In genomic region chr9:121784706-121785426, GRCh38 we compare ENCODE assay signal across 12 cellular contexts.
DNase-seq lines count a peak whose midpoint lies in the region; ATAC-seq and TF ChIP-seq lines count a peak whose summit lies in the region.
"Had no signal": no experiment of that assay in that cellular context is flagged by ENCODE, and none has a peak within 500 bp of the region (broad histone marks: within the 10 kb centered on the region; RNA-seq: fewer than 3 reads in every experiment).

No MANE protein-coding gene starts in this region.

- TF ChIP-seq CTCF in AG04450 (IDR thresholded peaks at IDR 0.05; ENCODE audit: low read depth, low read length) (0 out of 2 replicates have a peak, but pooled peaks have one; percentile 15), HEK293 (tag by site-specific recombination; IDR thresholded peaks at IDR 0.05) (no peak), astrocyte of the spinal cord (IDR thresholded peaks at IDR 0.05; ENCODE audit: low read depth, low read length) (peak; percentile 10), thyroid gland (IDR thresholded peaks at IDR 0.05) (no peak)

- H3K27me3 ChIP-seq in AG04450 (ENCODE audit: control insufficient read depth, insufficient read depth, low read length), result no peaks in the 10 kb centered on the region
- no peaks in the 10 kb centered on the region for H3K27me3 ChIP-seq in mesenchymal stem cell (ENCODE audit: control insufficient read depth in 1 of 2, insufficient read depth in 1 of 2, low read length in 2 of 2)
- no peaks in the 10 kb centered on the region for H3K27me3 ChIP-seq in thyroid gland

- H2AK5ac ChIP-seq in mesenchymal stem cell (ENCODE audit: low read length, severe bottlenecking), result no peak overlapping the region

- no peaks in the 10 kb centered on the region; the same call in 1 of the 2 replicates for H3K9me3 ChIP-seq in AG04450 (ENCODE audit: control insufficient read depth, insufficient read depth, low read length)
- no peaks in the 10 kb centered on the region for H3K9me3 ChIP-seq in HEK293 (ENCODE audit: control insufficient read depth, insufficient read depth, low read depth, low read length)
- no peaks in the 10 kb centered on the region for H3K9me3 ChIP-seq in mesenchymal stem cell (ENCODE audit: control insufficient read depth, low read length)
- H3K9me3 ChIP-seq in thyroid gland, result no peaks in the 10 kb centered on the region

- peak overlapping the region; percentile 4 for H2BK15ac ChIP-seq in mesenchymal stem cell (ENCODE audit: low read depth, poor library complexity, severe bottlenecking)

- H3K14ac ChIP-seq in mesenchymal stem cell (ENCODE audit: low read length in 2 of 2), result no peak overlapping the region

- H3K4me1 ChIP-seq in HEK293 (ENCODE audit: control insufficient read depth, insufficient read depth, low read length) (no peaks in the 10 kb centered on the region), mesenchymal stem cell (ENCODE audit: control insufficient read depth, insufficient read depth, low read depth, low read length) (peaks cover 17% of the 10 kb centered on the region), thyroid gland (no peaks in the 10 kb centered on the region)

- no peak overlapping the region for H3K9ac ChIP-seq in mesenchymal stem cell (ENCODE audit: low read length)

- H4K91ac ChIP-seq in mesenchymal stem cell (ENCODE audit: low read length), result no peak overlapping the region

- H2BK12ac ChIP-seq in mesenchymal stem cell (ENCODE audit: low read length in 2 of 2), result no peak overlapping the region

- no peak for TF ChIP-seq POLR2A in thyroid gland (IDR thresholded peaks at IDR 0.05)

- H4K8ac ChIP-seq in mesenchymal stem cell (ENCODE audit: low read length), result no peak overlapping the region

- H3K4me3 ChIP-seq in AG04450 (ENCODE audit: low read depth, low read length), result no peak overlapping the region
- H3K4me3 ChIP-seq in HEK293 (ENCODE audit: low read depth, low read length), result no peak overlapping the region
- H3K4me3 ChIP-seq in astrocyte of the spinal cord (ENCODE audit: low read depth, low read length), result no peak overlapping the region
- no peak overlapping the region for H3K4me3 ChIP-seq in mesenchymal stem cell (ENCODE audit: insufficient read depth in 1 of 2, low read depth in 1 of 2, low read length in 2 of 2)
- H3K4me3 ChIP-seq in thyroid gland (replicated peaks in 1 of 3), result no peak overlapping the region

- POLR2A ChIA-PET in AG04450 (lab: Yijun Ruan, JAX), result no interaction called here
- POLR2A ChIA-PET in HEK293 (lab: Yijun Ruan, JAX), result no interaction called here

- CTCF ChIA-PET in AG04450 (lab: Charles Lee) (no interaction called here), HEK293 (lab: Yijun Ruan, JAX) (interaction anchor here (0.6 to 1.1 kb wide), 2 partner anchors 98 to 208 kb away, joined by 3 to 4 read pairs; no protein-coding TSS in a partner anchor)

- no peak overlapping the region for H2BK5ac ChIP-seq in mesenchymal stem cell (ENCODE audit: low read depth, low read length, poor library complexity, severe bottlenecking)

- in situ Hi-C loops in astrocyte of the spinal cord (cut with HindIII; ENCODE audit: low sequenced_read_pairs), result no loop called here

- no peak overlapping the region for H3K27ac ChIP-seq in AG04450 (ENCODE audit: low read depth, low read length)
- H3K27ac ChIP-seq in HEK293 (ENCODE audit: extremely low read depth, low read depth, low read length), result no peak overlapping the region
- no peak overlapping the region for H3K27ac ChIP-seq in mesenchymal stem cell (ENCODE audit: low read length, poor library complexity, severe bottlenecking)
- H3K27ac ChIP-seq in thyroid gland, result no peak overlapping the region

- no peak overlapping the region for H3K23ac ChIP-seq in mesenchymal stem cell (ENCODE audit: low read length in 2 of 2)

- ATAC-seq in HG02759 (IDR thresholded peaks at IDR 0.05; ENCODE audit: unreplicated experiment) (no peak), GM18868 (IDR thresholded peaks at IDR 0.05; ENCODE audit: unreplicated experiment) (no peak)
- ATAC-seq: stimulated activated naive CD8-positive, alpha-beta T cell treated with anti-CD3 and anti-CD28 coated beads, Interleukin-15, Interleukin-2, amounts not matched to agents 100 U/mL and 50 U/mL, for 24 hours had no signal

- no peak overlapping the region for H2AFZ ChIP-seq in mesenchymal stem cell (ENCODE audit: low read depth, low read length)

- H2BK120ac ChIP-seq in mesenchymal stem cell (ENCODE audit: low read depth, low read length), result no peak overlapping the region

- H3K4ac ChIP-seq in mesenchymal stem cell (ENCODE audit: low read depth in 1 of 2, low read length in 2 of 2), result no peak overlapping the region

- DNase-seq in AG04450 (ENCODE audit: low read depth, low spot score) (no peak), astrocyte of the spinal cord (ENCODE audit: low read depth, low spot score) (peak; percentile 39), mesenchymal stem cell (no peak), thyroid gland (no peak)
- DNase-seq in stimulated activated CD4-positive, alpha-beta T cell treated with anti-CD3 and anti-CD28 coated beads, Interleukin-4, amount 100 ng/mL, for 1 hour, result no peak
- DNase-seq: activated naive CD4-positive, alpha-beta T cell treated with Interleukin-2 at 50 U/mL for 16 hours; cerebellar nuclear complex; NCI-H2171; stimulated activated naive CD8-positive, alpha-beta T cell treated with anti-CD3 and anti-CD28 coated beads, Interleukin-15, Interleukin-2, amounts not matched to agents 100 U/mL and 50 U/mL, for 24 hours had no signal

- WGBS in mesenchymal stem cell, result 81% methylated on average over 14 of the region's 18 CpGs
- WGBS in thyroid gland, 2 donors, result 88% methylated on average over 14 of the region's 18 CpGs

- H3K36me3 ChIP-seq in HEK293 (ENCODE audit: control insufficient read depth in 2 of 2, insufficient read depth in 1 of 2, low read length in 2 of 2), result peaks cover 0 to 37% of the 10 kb centered on the region in 2 experiments; a peak in 1 of 3 replicates
- peaks cover 12 to 62% of the 10 kb centered on the region in 2 experiments for H3K36me3 ChIP-seq in mesenchymal stem cell (ENCODE audit: control insufficient read depth in 1 of 2, insufficient read depth in 2 of 2, low read depth in 1 of 2, low read length in 2 of 2)
- H3K36me3 ChIP-seq in thyroid gland, result peaks cover 24 to 29% of the 10 kb centered on the region in 2 donors

- no peak overlapping the region for H3K4me2 ChIP-seq in mesenchymal stem cell (ENCODE audit: low read length, poor library complexity, severe bottlenecking)

- peaks cover 7% of the 10 kb centered on the region for H3K79me1 ChIP-seq in mesenchymal stem cell (replicated peaks; ENCODE audit: low read length, poor library complexity, severe bottlenecking)

- H3K18ac ChIP-seq in mesenchymal stem cell (ENCODE audit: low read depth in 1 of 2, low read length in 2 of 2), result no peak overlapping the region

- intact Hi-C loops in thyroid gland (cut with DNase I), result no loop called here

TF ChIP-seq in HEK293, 187 proteins besides CTCF, POLR2A, EP300 and RAD21 (continues in another document):
- TF ChIP-seq PRDM2 (tag by site-specific recombination; IDR thresholded peaks at IDR 0.05; ENCODE audit: borderline replicate concordance), result no peak
- no peak for TF ChIP-seq ZSCAN16 (tag by site-specific recombination; IDR thresholded peaks at IDR 0.05)
- TF ChIP-seq ZNF707 (tag by site-specific recombination; IDR thresholded peaks at IDR 0.05), result no peak
- TF ChIP-seq ZNF19 (tag by site-specific recombination; IDR thresholded peaks at IDR 0.05; ENCODE audit: low read depth), result no peak
- TF ChIP-seq ZNF391 (tag by site-specific recombination; IDR thresholded peaks at IDR 0.05; ENCODE audit: borderline replicate concordance, low read depth), result no peak
- no peak for TF ChIP-seq ZNF837 (tag by site-specific recombination; IDR thresholded peaks at IDR 0.05)
- peak; percentile 46 for TF ChIP-seq GLIS1 (tag by site-specific recombination; IDR thresholded peaks at IDR 0.05)
- TF ChIP-seq ZNF24 (tag by site-specific recombination; IDR thresholded peaks at IDR 0.05), result no peak
- no peak for TF ChIP-seq SETDB1 (IDR thresholded peaks at IDR 0.05; ENCODE audit: insufficient read length, low read length)

Comparison
In these comparisons a context has a peak if more than half of its experiments do, and no peak if none do; other contexts are left out.
1. CTCF ChIP-seq: peak in AG04450 (single experiment) and astrocyte of the spinal cord (single experiment); none in HEK293 (single experiment) and thyroid gland (0 of 6).